In genomic region chr4:16043820-16044554, GRCh38 we compare ENCODE assay signal across 24 cellular contexts. TPM values are rescaled to one million over a fixed set of nuclear protein-coding genes. Genes with fewer than 3 reads are reported as not detected.
DNase-seq lines count a peak whose midpoint lies in the region; ATAC-seq and TF ChIP-seq lines count a peak whose summit lies in the region.
"Had no signal": no experiment of that assay in that cellular context is flagged by ENCODE, and none has a peak within 500 bp of the region (broad histone marks: within the 10 kb centered on the region; RNA-seq: fewer than 3 reads in every experiment).

No MANE protein-coding gene starts in this region.

- H3K36me3 ChIP-seq in adipocyte (ENCODE audit: control insufficient read depth, insufficient read depth, low read length, severe bottlenecking): no peaks in the 10 kb centered on the region
- H3K36me3 ChIP-seq: ascending aorta, esophagus muscularis mucosa, right atrium auricular region had no signal

- no peak for TF ChIP-seq CTCF in nephron (IDR thresholded peaks at IDR 0.05; ENCODE audit: unreplicated experiment in 3 of 3)
- no peak for TF ChIP-seq CTCF in activated CD8-positive, alpha-beta T cell treated with anti-CD3 and anti-CD28 coated beads for 36 hours (IDR thresholded peaks at IDR 0.05)

- no peaks in the 10 kb centered on the region for H3K9me3 Mint-ChIP-seq in nephron
- no peaks in the 10 kb centered on the region for H3K9me3 Mint-ChIP-seq in activated CD8-positive, alpha-beta T cell treated with anti-CD3 and anti-CD28 coated beads for 36 hours
- H3K9me3 Mint-ChIP-seq: activated CD4-positive, alpha-beta memory T cell treated with anti-CD3 and anti-CD28 coated beads for 36 hours; activated naive CD4-positive, alpha-beta T cell treated with anti-CD3 and anti-CD28 coated beads for 36 hours; activated T-cell treated with anti-CD3 and anti-CD28 coated beads, Interleukin-2, amount 50 U/mL, for 24 hours; stimulated activated effector memory CD8-positive, alpha-beta T cell treated with anti-CD3 and anti-CD28 coated beads, Interleukin-12 subunit alpha, Interleukin-12 subunit beta, amount 100 ng/mL, for 72 hours; T-cell had no signal

- H3K4me1 ChIP-seq in adipocyte (ENCODE audit: control insufficient read depth, insufficient read depth, low read length): no peaks in the 10 kb centered on the region
- H3K4me1 ChIP-seq: ascending aorta, esophagus muscularis mucosa, right atrium auricular region, testis had no signal

- H3K9ac ChIP-seq in adipocyte (ENCODE audit: low read length): no peak overlapping the region

- intact Hi-C loops in Right ventricle myocardium superior (cut with DNase I): no loop called here
- intact Hi-C loops in activated CD8-positive, alpha-beta T cell treated with anti-CD3 and anti-CD28 coated beads for 36 hours (cut with micrococcal nuclease): no loop called here

- CTCF ChIA-PET in activated CD8-positive, alpha-beta T cell treated with anti-CD3 and anti-CD28 coated beads for 36 hours (lab: Charles Lee): no interaction called here

- ATAC-seq in GM19035 (IDR thresholded peaks at IDR 0.05; ENCODE audit: unreplicated experiment) (no peak), Right ventricle myocardium superior (ENCODE audit: poor library complexity) (no peak)
- no peak for ATAC-seq in activated CD8-positive, alpha-beta T cell treated with anti-CD3 and anti-CD28 coated beads for 36 hours
- ATAC-seq: left cardiac atrium, T-cell had no signal

- H3K27me3 Mint-ChIP-seq in nephron (ENCODE audit: low read depth): no peaks in the 10 kb centered on the region
- peaks cover 2% of the 10 kb centered on the region for H3K27me3 Mint-ChIP-seq in activated CD8-positive, alpha-beta T cell treated with anti-CD3 and anti-CD28 coated beads for 36 hours
- H3K27me3 Mint-ChIP-seq: activated CD4-positive, alpha-beta memory T cell treated with anti-CD3 and anti-CD28 coated beads for 36 hours had no signal

- DNase-seq in DMS79 (lab: John Stamatoyannopoulos, UW) (peak; percentile 86), NCI-H1105 treated with DMSO at 0.1 percent for 48 hours (lab: John Stamatoyannopoulos, UW) (peak; percentile 66), adipocyte (ENCODE audit: low read depth) (peak; percentile 8), iPS-NIHi7 (ENCODE audit: extremely low spot score) (no peak), Right ventricle myocardium superior (no peak)
- DNase-seq in activated CD8-positive, alpha-beta T cell treated with anti-CD3 and anti-CD28 coated beads for 36 hours: no peak
- DNase-seq: activated CD4-positive, alpha-beta memory T cell treated with anti-CD3 and anti-CD28 coated beads for 36 hours; activated naive CD4-positive, alpha-beta T cell treated with anti-CD3 and anti-CD28 coated beads for 36 hours; activated T-cell treated with anti-CD3 and anti-CD28 coated beads, Interleukin-2, amount 50 U/mL, for 24 hours; cerebellar nuclear complex; effector memory CD4-positive, alpha-beta T cell; left cardiac atrium; NCI-H526; nucleus accumbens; SHP77; T-cell; testis had no signal

- POLR2A ChIA-PET in activated CD8-positive, alpha-beta T cell treated with anti-CD3 and anti-CD28 coated beads for 36 hours (lab: Charles Lee): interaction anchor here (0.6 kb wide), 1 partner anchor 1444 kb away, joined by 3 read pairs; no protein-coding TSS in a partner anchor

- peak overlapping the region; percentile 66 to 74 (median 73) for H3K27ac Mint-ChIP-seq in nephron
- H3K27ac Mint-ChIP-seq in activated CD8-positive, alpha-beta T cell treated with anti-CD3 and anti-CD28 coated beads for 36 hours: no peak overlapping the region
- H3K27ac Mint-ChIP-seq: activated CD4-positive, alpha-beta memory T cell treated with anti-CD3 and anti-CD28 coated beads for 36 hours; activated naive CD4-positive, alpha-beta T cell treated with anti-CD3 and anti-CD28 coated beads for 36 hours; activated T-cell treated with anti-CD3 and anti-CD28 coated beads, Interleukin-2, amount 50 U/mL, for 24 hours; stimulated activated effector memory CD8-positive, alpha-beta T cell treated with anti-CD3 and anti-CD28 coated beads, Interleukin-12 subunit alpha, Interleukin-12 subunit beta, amount 100 ng/mL, for 72 hours; T-cell had no signal

- H3K4me1 Mint-ChIP-seq in nephron: peaks cover 30% of the 10 kb centered on the region
- H3K4me1 Mint-ChIP-seq in activated CD8-positive, alpha-beta T cell treated with anti-CD3 and anti-CD28 coated beads for 36 hours (ENCODE audit: low read depth): no peaks in the 10 kb centered on the region
- H3K4me1 Mint-ChIP-seq: stimulated activated effector memory CD8-positive, alpha-beta T cell treated with anti-CD3 and anti-CD28 coated beads, Interleukin-12 subunit alpha, Interleukin-12 subunit beta, amount 100 ng/mL, for 72 hours; T-cell had no signal

- peaks cover 16% of the 10 kb centered on the region for H3K27me3 ChIP-seq in adipocyte (replicated peaks; ENCODE audit: control insufficient read depth, insufficient read depth, low read length)
- H3K27me3 ChIP-seq: ascending aorta, right atrium auricular region, testis had no signal

- H3K9me3 ChIP-seq in adipocyte (ENCODE audit: control insufficient read depth, low read length): no peaks in the 10 kb centered on the region
- H3K9me3 ChIP-seq: ascending aorta, esophagus muscularis mucosa, right atrium auricular region, testis had no signal

- H3K4me3 ChIP-seq in adipocyte (ENCODE audit: low read length): no peak overlapping the region
- H3K4me3 ChIP-seq: ascending aorta, esophagus muscularis mucosa, right atrium auricular region, testis had no signal

- no peak overlapping the region for H3K4me3 Mint-ChIP-seq in nephron
- H3K4me3 Mint-ChIP-seq in activated CD8-positive, alpha-beta T cell treated with anti-CD3 and anti-CD28 coated beads for 36 hours: no peak overlapping the region
- H3K4me3 Mint-ChIP-seq: activated CD4-positive, alpha-beta memory T cell treated with anti-CD3 and anti-CD28 coated beads for 36 hours; activated naive CD4-positive, alpha-beta T cell treated with anti-CD3 and anti-CD28 coated beads for 36 hours; activated T-cell treated with anti-CD3 and anti-CD28 coated beads, Interleukin-2, amount 50 U/mL, for 24 hours; stimulated activated effector memory CD8-positive, alpha-beta T cell treated with anti-CD3 and anti-CD28 coated beads, Interleukin-12 subunit alpha, Interleukin-12 subunit beta, amount 100 ng/mL, for 72 hours; T-cell had no signal

- H3K36me3 Mint-ChIP-seq in nephron (ENCODE audit: low read depth): no peaks in the 10 kb centered on the region
- no peaks in the 10 kb centered on the region for H3K36me3 Mint-ChIP-seq in activated CD8-positive, alpha-beta T cell treated with anti-CD3 and anti-CD28 coated beads for 36 hours (ENCODE audit: low read depth)
- H3K36me3 Mint-ChIP-seq: activated CD4-positive, alpha-beta memory T cell treated with anti-CD3 and anti-CD28 coated beads for 36 hours; stimulated activated effector memory CD8-positive, alpha-beta T cell treated with anti-CD3 and anti-CD28 coated beads, Interleukin-12 subunit alpha, Interleukin-12 subunit beta, amount 100 ng/mL, for 72 hours; T-cell had no signal

RNA-seq across cellular contexts. Expression of gene PROM1, which starts 39.8 kb away (rescaled TPM):
- total RNA-seq in Right ventricle myocardium superior: 2.1 TPM
- total RNA-seq in activated CD8-positive, alpha-beta T cell treated with anti-CD3 and anti-CD28 coated beads for 36 hours: under 1 TPM in 1 of 2 experiments, not detected in 1; 0.22 TPM
- total RNA-seq: activated CD4-positive, alpha-beta memory T cell treated with anti-CD3 and anti-CD28 coated beads for 36 hours; OCI-LY7 had no signal

Comparison
In these comparisons a context has a peak if more than half of its experiments do, and no peak if none do; other contexts are left out.
1. DNase-seq: peak in DMS79 (single experiment), NCI-H1105 treated with DMSO at 0.1 percent for 48 hours (single experiment) and adipocyte (single experiment); none in iPS-NIHi7 (single experiment), Right ventricle myocardium superior (single experiment) and activated CD8-positive, alpha-beta T cell treated with anti-CD3 and anti-CD28 coated beads for 36 hours (single experiment).